ENCODE assay signal across 1 cellular context in the genomic region with DNA sequence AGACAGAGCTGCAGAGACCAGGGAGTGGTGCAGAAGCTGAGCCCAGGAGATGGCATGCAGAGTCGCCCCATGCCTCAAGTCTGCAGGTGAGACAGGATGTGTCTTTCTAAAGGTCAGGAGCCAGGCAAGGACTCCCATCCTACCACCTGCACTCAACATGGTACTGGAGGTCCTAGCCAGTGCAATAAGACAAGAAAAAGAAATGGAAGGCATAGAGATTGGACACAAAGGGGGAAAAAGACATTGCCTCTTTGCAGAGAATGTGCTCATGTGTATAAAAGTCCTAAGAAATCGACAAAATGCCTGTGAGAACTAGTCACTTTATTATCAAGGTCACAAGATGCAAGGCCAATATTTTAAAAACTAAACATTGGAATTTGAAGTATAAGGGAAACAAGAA.
A peak's percentile ranks its signal among the peaks of the same experiment; 100 is the strongest.
TF ChIP-seq lines count a peak whose summit lies in the region.

No MANE protein-coding gene starts in this region.

TF ChIP-seq in HepG2, 621 proteins besides CTCF, POLR2A, EP300 and RAD21:
- TF ChIP-seq ZMAT3 (CRISPR knock-in tag; conservative IDR thresholded peaks at IDR 0.05) (no peak), ZNF30 (CRISPR knock-in tag; IDR thresholded peaks at IDR 0.05) (no peak), NR2F6 (IDR thresholded peaks at IDR 0.05) (no peak), NR2F6 (CRISPR knock-in tag; IDR thresholded peaks at IDR 0.05) (no peak), ZMYM3 (CRISPR knock-in tag; IDR thresholded peaks at IDR 0.05) (peak; percentile 67; the same call in 1 of the 2 replicates)
